In genomic region chr7:65080799-65081651, GRCh38 we compare ENCODE assay signal across 8 cellular contexts.
DNase-seq lines count a peak whose midpoint lies in the region; ATAC-seq and TF ChIP-seq lines count a peak whose summit lies in the region.
"Not testable (repeated sequence)": the region's sequence is repeated elsewhere in the genome, so short reads cannot be mapped to it uniquely, and the experiment has no call there.

No MANE protein-coding gene starts in this region.

- peak; percentile 99 for DNase-seq in NB4 (ENCODE audit: low read depth)
- peak; percentile 78 to 92 (median 84) for DNase-seq in T-helper 1 cell
- DNase-seq in amniotic epithelial cell (ENCODE audit: low read depth), result peak; percentile 90
- DNase-seq in heart left ventricle, result peak; percentile 96 to 97 (median 97)
- DNase-seq in pons (ENCODE audit: low spot score), result peak; percentile 93
- DNase-seq in tibial nerve (ENCODE audit: low spot score in 2 of 2), result peak; percentile 91 to 95

- not testable (repeated sequence) for TF ChIP-seq CTCF in NB4 (IDR thresholded peaks at IDR 0.05; ENCODE audit: low read depth, low read length)
- peak in 1 of 12 donors; percentile 11 for TF ChIP-seq CTCF in heart left ventricle (IDR thresholded peaks at IDR 0.05)
- peak in 1 of 5 experiments; percentile 23 for TF ChIP-seq CTCF in tibial nerve (IDR thresholded peaks at IDR 0.05)

- H3K9me3 ChIP-seq in heart left ventricle, tibial nerve: not testable (repeated sequence)

- not testable (repeated sequence) for H3K36me3 ChIP-seq in heart left ventricle
- H3K36me3 ChIP-seq in tibial nerve, result peaks cover 0 to 11% (median 0%) of the 10 kb centered on the region in 3 donors

- intact Hi-C loops in heart left ventricle (cut with DNase I), result not testable (repeated sequence)

- TF ChIP-seq POLR2A in GM10847 (IDR thresholded peaks at IDR 0.05; ENCODE audit: extremely low read depth, insufficient read length) (peak; percentile 23), NB4 (IDR thresholded peaks at IDR 0.05; ENCODE audit: extremely low read depth, insufficient read length) (peak; percentile 66), heart left ventricle (IDR thresholded peaks at IDR 0.05) (peak in 1 of 2 donors; percentile 52), tibial nerve (IDR thresholded peaks at IDR 0.05) (peak; percentile 21 to 89)

- 3 to 56% (median 7%) methylated on average over 21 to 52 of the region's 53 CpGs for WGBS in heart left ventricle, 4 donors
- WGBS in tibial nerve, 2 donors, result 0 to 35% methylated on average over 27 to 31 of the region's 53 CpGs

- not testable (repeated sequence) for H3K4me1 ChIP-seq in heart left ventricle, tibial nerve

- not testable (repeated sequence) for H3K27me3 ChIP-seq in heart left ventricle, tibial nerve

- ATAC-seq in HG02588 (IDR thresholded peaks at IDR 0.05; ENCODE audit: unreplicated experiment) (peak; percentile 100), heart left ventricle (peak; percentile 100)

- H3K4me3 ChIP-seq in NB4 (ENCODE audit: low read depth, low read length), result peak overlapping the region; percentile 73
- H3K4me3 ChIP-seq in heart left ventricle, result peak overlapping the region; percentile 53 to 87 (median 78)
- peak overlapping the region; percentile 55 to 84 (median 76) for H3K4me3 ChIP-seq in tibial nerve

- H3K27ac ChIP-seq in heart left ventricle, result peak overlapping the region; percentile 59 to 90 (median 84)
- peak overlapping the region; percentile 73 to 94 (median 90) for H3K27ac ChIP-seq in tibial nerve

- TF ChIP-seq EP300 in tibial nerve (IDR thresholded peaks at IDR 0.05), result peak; percentile 41 to 85

Comparison
In these comparisons a context has a peak if more than half of its experiments do, and no peak if none do; other contexts are left out.
1. Peak in every context shown above with its lines: DNase-seq, ATAC-seq, H3K4me3 ChIP-seq and H3K27ac ChIP-seq.